In the genomic region with DNA sequence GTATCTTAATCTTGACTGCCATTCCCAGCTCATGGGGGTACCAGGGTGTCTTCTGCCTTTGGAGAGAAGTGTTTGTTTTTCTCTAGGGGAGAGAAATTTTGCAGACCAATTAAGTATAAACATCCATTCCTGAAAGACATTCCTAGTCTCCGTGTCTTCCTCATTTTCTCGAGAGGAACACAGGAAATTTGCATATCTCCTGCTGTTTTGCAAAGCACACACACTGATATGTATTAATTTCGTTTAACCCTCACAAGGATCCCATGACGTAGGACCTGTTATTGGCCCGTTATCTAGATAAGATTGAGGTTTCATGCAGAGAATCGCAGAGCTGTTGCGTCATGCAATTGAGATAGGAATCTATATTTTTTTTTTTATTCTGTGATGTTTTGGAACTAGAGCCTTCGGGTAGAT, we compare ENCODE assay signal across 8 cellular contexts. TPM values are rescaled to one million over a fixed set of nuclear protein-coding genes. Genes with fewer than 3 reads are reported as not detected.
A peak's percentile ranks its signal among the peaks of the same experiment; 100 is the strongest.
DNase-seq lines count a peak whose midpoint lies in the region; ATAC-seq and TF ChIP-seq lines count a peak whose summit lies in the region.

No MANE protein-coding gene starts in this region.

- TF ChIP-seq CTCF in breast epithelium (IDR thresholded peaks at IDR 0.05): no peak

- H3K18ac ChIP-seq in mesendoderm (ENCODE audit: low read length): peak overlapping the region; percentile 15

- H4K8ac ChIP-seq in mesendoderm (ENCODE audit: low read depth, low read length): no peak overlapping the region

- no peaks in the 10 kb centered on the region for H3K9me3 ChIP-seq in NT2/D1 (ENCODE audit: insufficient read depth, low read length)
- H3K9me3 ChIP-seq in breast epithelium: no peaks in the 10 kb centered on the region

- H2AK5ac ChIP-seq in mesendoderm (ENCODE audit: low read length): no peak overlapping the region

- H3K4me1 ChIP-seq in NT2/D1 (ENCODE audit: insufficient read depth, insufficient read length) (peaks cover 7% of the 10 kb centered on the region), breast epithelium (peaks cover 0 to 5% of the 10 kb centered on the region in 2 donors), mesendoderm (ENCODE audit: control insufficient read depth, low read depth, low read length) (peaks cover 3% of the 10 kb centered on the region)

- H4K5ac ChIP-seq in mesendoderm (ENCODE audit: low read length): no peak overlapping the region

- ATAC-seq in GM19397 (IDR thresholded peaks at IDR 0.05; ENCODE audit: unreplicated experiment): no peak
- ATAC-seq in HG03139 (IDR thresholded peaks at IDR 0.05; ENCODE audit: unreplicated experiment): no peak

- peaks cover 39% of the 10 kb centered on the region for H3K36me3 ChIP-seq in NT2/D1 (ENCODE audit: insufficient read depth, insufficient read length, low read length)
- peaks cover 4% of the 10 kb centered on the region for H3K36me3 ChIP-seq in breast epithelium
- H3K36me3 ChIP-seq in mesendoderm (ENCODE audit: control insufficient read depth, insufficient read depth, low read length): peaks cover 9% of the 10 kb centered on the region

- H3K27ac ChIP-seq in breast epithelium: peak overlapping the region; percentile 75 to 81
- H3K27ac ChIP-seq in mesendoderm (ENCODE audit: low read depth, low read length): peak overlapping the region; percentile 35

- H2BK5ac ChIP-seq in mesendoderm (ENCODE audit: low read length): no peak overlapping the region

- peak overlapping the region; percentile 90 for H3K4me3 ChIP-seq in NT2/D1 (ENCODE audit: insufficient read length, low read depth)
- H3K4me3 ChIP-seq in breast epithelium: peak overlapping the region; percentile 80 to 94 (median 91)
- H3K4me3 ChIP-seq in mesendoderm (ENCODE audit: low read length): peak overlapping the region; percentile 86

- peak overlapping the region; percentile 38 for H3K4ac ChIP-seq in mesendoderm (ENCODE audit: low read depth, low read length)

- no peak for TF ChIP-seq POLR2A in breast epithelium (IDR thresholded peaks at IDR 0.05)

- H3K27me3 ChIP-seq in NT2/D1 (ENCODE audit: insufficient read depth, insufficient read length): no peaks in the 10 kb centered on the region
- H3K27me3 ChIP-seq in breast epithelium: no peaks in the 10 kb centered on the region
- no peaks in the 10 kb centered on the region for H3K27me3 ChIP-seq in mesendoderm (ENCODE audit: insufficient read depth, low read length, poor library complexity)

- no peak overlapping the region for H2BK120ac ChIP-seq in mesendoderm (ENCODE audit: low read depth, low read length)

- H3K79me1 ChIP-seq in mesendoderm (ENCODE audit: low read length): peaks cover 13% of the 10 kb centered on the region

- H2BK15ac ChIP-seq in mesendoderm (replicated peaks; ENCODE audit: low read depth): no peak overlapping the region

- intact Hi-C loops in breast epithelium (cut with DNase I; ENCODE audit: low total_unique reads): no loop called here

- DNase-seq in NCI-H345 (lab: John Stamatoyannopoulos, UW) (peak; percentile 14), NCI-H345 treated with DMSO at 0.1 percent for 48 hours (lab: John Stamatoyannopoulos, UW; ENCODE audit: unreplicated experiment) (no peak), NT2/D1 (ENCODE audit: low read depth, low spot score) (no peak), breast epithelium (ENCODE audit: low spot score in 2 of 2) (no peak), mesendoderm (peak; percentile 67), SHP77 (lab: John Stamatoyannopoulos, UW) (no peak)

- H3K4me2 ChIP-seq in mesendoderm (ENCODE audit: low read length): peak overlapping the region; percentile 64

- H3K79me2 ChIP-seq in mesendoderm (ENCODE audit: control insufficient read depth, insufficient read depth, low read length): peaks cover 6% of the 10 kb centered on the region

- H3K56ac ChIP-seq in mesendoderm (ENCODE audit: low read length): peak overlapping the region; percentile 99

- WGBS in mesendoderm (ENCODE audit: extremely low coverage, insufficient coverage, low lambda C conversion rate): no CpG with 5 or more reads among the region's 8 CpGs

- peak overlapping the region; percentile 97 for H3K9ac ChIP-seq in NT2/D1 (ENCODE audit: insufficient read length, low read depth)
- H3K9ac ChIP-seq in mesendoderm (ENCODE audit: low read length): peak overlapping the region; percentile 98

- H3K23ac ChIP-seq in mesendoderm (ENCODE audit: low read length): no peak overlapping the region

RNA-seq across cellular contexts. Expression of a gene that starts 0.9 kb away (rescaled TPM):
- 10 to 100 TPM; 36.6 to 47.7 (median 39.0) TPM for total RNA-seq in breast epithelium
- 25.5 TPM for polyA plus RNA-seq in mesendoderm (2013, experiment 1 of 2)
- polyA plus RNA-seq in mesendoderm (2013, experiment 2 of 2): 23.7 TPM

RNA-seq across cellular contexts. Expression of a gene that starts 35.2 kb away (rescaled TPM):
- total RNA-seq in breast epithelium: 100 to 1,000 TPM in 1 of 3 donors, 10 to 100 TPM in 2; 62.1 to 123 (median 87.7) TPM
- 61.3 TPM for polyA plus RNA-seq in mesendoderm (2013, experiment 1 of 2)
- 59.2 TPM for polyA plus RNA-seq in mesendoderm (2013, experiment 2 of 2)

Comparison
In these comparisons a context has a peak if more than half of its experiments do, and no peak if none do; other contexts are left out.
1. DNase-seq: peak in NCI-H345 (single experiment) and mesendoderm (single experiment); none in NCI-H345 treated with DMSO at 0.1 percent for 48 hours (single experiment), NT2/D1 (single experiment), breast epithelium (0 of 2) and SHP77 (0 of 2).
2. Peak in every context shown above with its lines, with median percentiles within 50 percentile points of each other: H3K4me3 ChIP-seq.